Comparison of ENCODE assay signal across 1 cellular context in genomic region chr7:80876894-80877414, GRCh38.
TF ChIP-seq lines count a peak whose summit lies in the region.

No MANE protein-coding gene starts in this region.

TF ChIP-seq in SK-N-SH treated with all-trans-retinoic acid at 6 μM for 48 hours, 23 proteins besides CTCF, POLR2A, EP300 and RAD21 (continued from another document):
- TF ChIP-seq PPARA (CRISPR knock-in tag; IDR thresholded peaks at IDR 0.05; ENCODE audit: borderline replicate concordance) (no peak), ESRRG (CRISPR knock-in tag; IDR thresholded peaks at IDR 0.05) (no peak; the same call in 1 of the 2 replicates), RARB (CRISPR knock-in tag; IDR thresholded peaks at IDR 0.05) (no peak; the same call in 1 of the 2 replicates), ZFP3 (CRISPR knock-in tag; IDR thresholded peaks at IDR 0.05) (peak; percentile 36; the same call in 1 of the 2 replicates), POU6F1 (CRISPR knock-in tag; IDR thresholded peaks at IDR 0.05; ENCODE audit: borderline replicate concordance, low read depth) (peak; percentile 88; the same call in 1 of the 2 replicates), BACH2 (CRISPR knock-in tag; IDR thresholded peaks at IDR 0.05; ENCODE audit: borderline replicate concordance) (no peak), TSHZ2 (CRISPR knock-in tag; IDR thresholded peaks at IDR 0.05) (peak; percentile 61), TCF4 (CRISPR knock-in tag; IDR thresholded peaks at IDR 0.05; ENCODE audit: borderline replicate concordance) (peak; percentile 70; the same call in 1 of the 2 replicates), SNAI2 (CRISPR knock-in tag; IDR thresholded peaks at IDR 0.05) (no peak), ZC3H10 (CRISPR knock-in tag; IDR thresholded peaks at IDR 0.05) (peak; percentile 94)
